ENCODE assay signal across 16 cellular contexts in the genomic region with DNA sequence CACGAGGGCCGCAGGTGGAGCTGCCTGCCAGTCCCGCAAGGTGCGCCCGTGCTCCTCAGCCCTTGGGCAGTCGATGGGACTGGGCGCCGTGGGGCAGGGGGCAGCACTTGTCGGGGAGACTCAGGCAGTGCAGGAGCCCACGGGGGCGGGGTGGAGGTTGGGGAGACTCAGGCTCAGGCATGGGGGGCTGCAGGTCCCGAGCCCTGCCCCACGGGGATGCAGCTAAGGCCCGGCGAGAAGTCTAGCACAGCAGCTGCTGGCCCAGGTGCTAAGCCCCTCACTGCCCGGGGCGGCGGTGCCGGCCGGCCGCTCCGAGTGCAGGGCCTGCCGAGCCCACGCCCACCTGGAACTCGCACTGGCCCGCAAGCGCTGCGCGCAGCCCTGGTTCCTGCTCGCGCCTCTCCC. TPM values are rescaled to one million over a fixed set of nuclear protein-coding genes. Genes with fewer than 3 reads are reported as not detected.
A peak's percentile ranks its signal among the peaks of the same experiment; 100 is the strongest.
DNase-seq lines count a peak whose midpoint lies in the region; ATAC-seq and TF ChIP-seq lines count a peak whose summit lies in the region.
"Had no signal": no experiment of that assay in that cellular context is flagged by ENCODE, and none has a peak within 500 bp of the region (broad histone marks: within the 10 kb centered on the region; RNA-seq: fewer than 3 reads in every experiment).

No MANE protein-coding gene starts in this region.

- no peak for TF ChIP-seq CTCF in natural killer cell (IDR thresholded peaks at IDR 0.05)

- no peak for ATAC-seq in natural killer cell
- ATAC-seq in natural killer cell treated with Interleukin-12 subunit alpha and Interleukin-12 subunit beta and Interleukin-15 and Interleukin-18, amount 100 ng/mL, for 72 hours: no peak
- no peak for ATAC-seq in activated T-helper 17 cell treated with anti-CD3 and anti-CD28 coated beads, Interleukin-2, amount 50 U/mL, for 72 hours (replicated peaks)
- no peak for ATAC-seq in GM19324 (IDR thresholded peaks at IDR 0.05; ENCODE audit: low FRiP score, unreplicated experiment)
- ATAC-seq: SK-N-SH treated with all-trans-retinoic acid at 6 μM for 48 hours had no signal

- no peak overlapping the region for H3K4me3 Mint-ChIP-seq in natural killer cell
- no peak overlapping the region for H3K4me3 Mint-ChIP-seq in natural killer cell treated with Interleukin-12 subunit alpha and Interleukin-12 subunit beta and Interleukin-15 and Interleukin-18, amount 100 ng/mL, for 72 hours
- peak overlapping the region; percentile 81 for H3K4me3 Mint-ChIP-seq in activated T-helper 17 cell treated with anti-CD3 and anti-CD28 coated beads, Interleukin-2, amount 50 U/mL, for 72 hours

- peaks cover 59% of the 10 kb centered on the region in 2 donors for H3K4me1 Mint-ChIP-seq in natural killer cell
- peaks cover 37 to 41% of the 10 kb centered on the region in 2 donors for H3K4me1 Mint-ChIP-seq in natural killer cell treated with Interleukin-12 subunit alpha and Interleukin-12 subunit beta and Interleukin-15 and Interleukin-18, amount 100 ng/mL, for 72 hours (ENCODE audit: low read depth in 2 of 2)
- peaks cover 21% of the 10 kb centered on the region for H3K4me1 Mint-ChIP-seq in activated T-helper 17 cell treated with anti-CD3 and anti-CD28 coated beads, Interleukin-2, amount 50 U/mL, for 72 hours

- H3K36me3 Mint-ChIP-seq in natural killer cell: no peaks in the 10 kb centered on the region
- peaks cover under 1% of the 10 kb centered on the region for H3K36me3 Mint-ChIP-seq in natural killer cell treated with Interleukin-12 subunit alpha and Interleukin-12 subunit beta and Interleukin-15 and Interleukin-18, amount 100 ng/mL, for 72 hours
- H3K36me3 Mint-ChIP-seq in activated T-helper 17 cell treated with anti-CD3 and anti-CD28 coated beads, Interleukin-2, amount 50 U/mL, for 72 hours (ENCODE audit: low read depth): no peaks in the 10 kb centered on the region

- intact Hi-C loops in natural killer cell (cut with micrococcal nuclease): loop anchor here (2.0 to 5.0 kb wide), 2 partner anchors 59 to 76 kb away; a partner anchor contains a TSS

- DNase-seq in natural killer cell: no peak
- DNase-seq in natural killer cell treated with Interleukin-12 subunit alpha and Interleukin-12 subunit beta and Interleukin-15 and Interleukin-18, amount 100 ng/mL, for 72 hours (ENCODE audit: low spot score): no peak
- DNase-seq in mesenteric fat pad (ENCODE audit: low spot score): peak; percentile 83
- DNase-seq in NOMO-1 treated with DMSO at 0.1 percent for 48 hours (lab: John Stamatoyannopoulos, UW; ENCODE audit: unreplicated experiment): no peak
- no peak for DNase-seq in activated CD4-positive, alpha-beta T cell treated with anti-CD3 and anti-CD28 coated beads, Interleukin-2, amount 50 U/mL, for 48 hours
- DNase-seq: NCI-H1417 treated with DMSO at 0.1 percent for 48 hours, NCI-H1930, NCI-H2171, NCI-H446 treated with DMSO at 0.1 percent for 48 hours, NCI-H774, SIG-M5 had no signal

- no peaks in the 10 kb centered on the region for H3K9me3 Mint-ChIP-seq in natural killer cell
- no peaks in the 10 kb centered on the region for H3K9me3 Mint-ChIP-seq in natural killer cell treated with Interleukin-12 subunit alpha and Interleukin-12 subunit beta and Interleukin-15 and Interleukin-18, amount 100 ng/mL, for 72 hours
- no peaks in the 10 kb centered on the region for H3K9me3 Mint-ChIP-seq in activated T-helper 17 cell treated with anti-CD3 and anti-CD28 coated beads, Interleukin-2, amount 50 U/mL, for 72 hours

- no peaks in the 10 kb centered on the region for H3K27me3 Mint-ChIP-seq in natural killer cell (ENCODE audit: low read depth in 2 of 2)
- H3K27me3 Mint-ChIP-seq in natural killer cell treated with Interleukin-12 subunit alpha and Interleukin-12 subunit beta and Interleukin-15 and Interleukin-18, amount 100 ng/mL, for 72 hours: no peaks in the 10 kb centered on the region
- no peaks in the 10 kb centered on the region for H3K27me3 Mint-ChIP-seq in activated T-helper 17 cell treated with anti-CD3 and anti-CD28 coated beads, Interleukin-2, amount 50 U/mL, for 72 hours

- H3K27ac Mint-ChIP-seq in natural killer cell: peak overlapping the region; percentile 82
- H3K27ac Mint-ChIP-seq in natural killer cell treated with Interleukin-12 subunit alpha and Interleukin-12 subunit beta and Interleukin-15 and Interleukin-18, amount 100 ng/mL, for 72 hours: peak overlapping the region in 1 of 2 donors; percentile 48
- no peak overlapping the region for H3K27ac Mint-ChIP-seq in activated T-helper 17 cell treated with anti-CD3 and anti-CD28 coated beads, Interleukin-2, amount 50 U/mL, for 72 hours

RNA-seq across cellular contexts. Expression of a gene that starts 39.2 kb away (rescaled TPM):
- total RNA-seq in natural killer cell (10 to 100 TPM; 14.1 to 22.9 (median 16.7) TPM), mesenteric fat pad (4.7 TPM)
- total RNA-seq in natural killer cell treated with Interleukin-12 subunit alpha and Interleukin-12 subunit beta and Interleukin-15 and Interleukin-18, amount 100 ng/mL, for 72 hours: 10 to 100 TPM; 20.2 to 46.6 TPM
- total RNA-seq in activated T-helper 17 cell treated with anti-CD3 and anti-CD28 coated beads, Interleukin-2, amount 50 U/mL, for 72 hours: 1 to 10 TPM; 3.8 to 6.4 TPM
- total RNA-seq: G401, HT1080 had no signal

RNA-seq across cellular contexts. Expression of a gene that starts 54.4 kb away (rescaled TPM):
- total RNA-seq in natural killer cell (10 to 100 TPM in 2 of 3 donors, 1 to 10 TPM in 1; 7.5 to 48.0 (median 35.2) TPM), mesenteric fat pad (8.1 TPM)
- total RNA-seq in natural killer cell treated with Interleukin-12 subunit alpha and Interleukin-12 subunit beta and Interleukin-15 and Interleukin-18, amount 100 ng/mL, for 72 hours: 10 to 100 TPM; 10.1 to 10.8 TPM
- 1 to 10 TPM; 4.0 to 5.2 TPM for total RNA-seq in activated T-helper 17 cell treated with anti-CD3 and anti-CD28 coated beads, Interleukin-2, amount 50 U/mL, for 72 hours
- total RNA-seq: G401 had no signal
